Comparison of ENCODE assay signal across 17 cellular contexts in the genomic region with DNA sequence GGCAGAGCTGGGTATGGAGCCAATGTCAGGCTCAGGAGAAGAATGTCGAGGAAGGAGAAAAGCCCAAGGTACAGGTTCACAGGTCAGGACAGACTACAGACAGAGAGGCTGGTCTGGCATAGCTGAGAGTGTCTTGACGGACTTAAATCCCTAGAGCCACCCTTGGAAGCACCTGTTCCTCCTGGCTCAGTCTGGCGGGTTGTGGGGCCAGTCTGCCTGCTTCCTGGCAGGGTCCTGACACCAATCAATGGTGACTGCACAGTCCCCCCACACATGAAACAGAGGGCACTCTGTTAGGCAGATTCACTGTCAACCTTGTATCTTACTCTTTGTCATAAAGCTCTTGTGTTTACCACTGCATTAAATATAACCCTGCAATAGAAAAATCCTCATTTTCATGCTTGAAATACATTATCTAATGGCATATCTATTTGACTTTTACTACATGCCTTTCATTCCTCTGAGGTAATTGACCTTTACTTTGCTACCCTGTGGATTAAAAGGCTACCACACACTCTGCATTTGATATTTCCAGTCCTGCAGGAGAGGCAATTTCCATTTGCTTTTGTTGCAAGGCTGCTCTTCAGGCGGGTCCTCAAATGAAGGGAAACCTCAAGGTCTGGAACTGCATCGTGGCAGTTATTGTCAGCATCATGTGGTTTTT.
"Had no signal": no experiment of that assay in that cellular context is flagged by ENCODE, and none has a peak within 500 bp of the region (broad histone marks: within the 10 kb centered on the region; RNA-seq: fewer than 3 reads in every experiment).

No MANE protein-coding gene starts in this region.

- H3K36me3 ChIP-seq: left lung, prostate gland, stomach, upper lobe of left lung had no signal

- H3K9me3 ChIP-seq: body of pancreas, left lung, prostate gland, stomach, testis, upper lobe of left lung had no signal

- H3K4me3 ChIP-seq: body of pancreas, coronary artery, left lung, prostate gland, stomach, testis, upper lobe of left lung had no signal

- H3K27ac ChIP-seq: body of pancreas, coronary artery, left lung, prostate gland, stomach, testis, upper lobe of left lung had no signal

- ATAC-seq: body of pancreas, left lung, SK-N-SH treated with all-trans-retinoic acid at 6 μM for 48 hours had no signal

- H3K27me3 ChIP-seq: body of pancreas, left lung, stomach, testis, upper lobe of left lung had no signal

- H3K4me1 ChIP-seq: body of pancreas, left lung, prostate gland, stomach, testis, upper lobe of left lung had no signal

- DNase-seq: activated CD4-positive, alpha-beta memory T cell treated with anti-CD3 and anti-CD28 coated beads, Interleukin-2, amount 10 ng/mL, durations not matched to agents 7 days and 5 days; activated CD4-positive, alpha-beta T cell treated with anti-CD3 and anti-CD28 coated beads for 4 hours; activated effector memory CD4-positive, alpha-beta T cell treated with anti-CD3 and anti-CD28 coated beads, Interleukin-2, amount 50 U/mL, for 16 hours; activated T-cell treated with anti-CD3 and anti-CD28 coated beads, Interleukin-2, amount 50 U/mL, for 48 hours; body of pancreas; central memory CD4-positive, alpha-beta T cell; effector CD4-positive, alpha-beta T cell; immature natural killer cell; left lung; nephron progenitor cell; stimulated activated CD4-positive, alpha-beta T cell treated with anti-CD3 and anti-CD28 coated beads, Interleukin-1b, Interleukin-23, amount 100 ng/mL, for 48 hours; stomach; testis; upper lobe of left lung had no signal
